Comparison of ENCODE assay signal across 31 cellular contexts in the genomic region with DNA sequence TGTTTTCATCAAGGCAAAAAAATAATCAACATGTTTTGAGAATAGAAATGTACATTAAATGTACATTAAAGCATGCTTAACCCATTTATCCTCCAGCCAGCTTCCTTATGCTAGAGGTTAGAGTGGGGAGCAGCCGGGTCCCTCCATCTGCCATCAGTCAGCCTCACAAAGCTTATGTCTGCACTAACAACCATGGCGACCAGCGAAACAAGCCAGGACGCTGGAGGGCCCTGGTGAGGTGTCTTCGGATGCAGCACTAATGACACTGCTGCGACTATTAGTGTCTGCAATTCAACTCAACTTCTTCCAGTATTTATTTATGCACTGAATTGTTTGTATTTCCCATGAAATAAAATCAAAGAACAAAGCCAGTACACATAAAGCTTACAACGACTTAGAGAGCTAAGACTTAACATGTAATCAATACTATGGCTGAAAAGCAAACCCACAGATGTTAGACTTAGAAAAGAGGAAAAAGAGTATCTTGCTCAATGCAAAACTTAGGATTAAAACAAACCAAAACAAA. TPM values are rescaled to one million over a fixed set of nuclear protein-coding genes. Genes with fewer than 3 reads are reported as not detected.
A peak's percentile ranks its signal among the peaks of the same experiment; 100 is the strongest.
DNase-seq lines count a peak whose midpoint lies in the region; ATAC-seq, FAIRE-seq and TF ChIP-seq lines count a peak whose summit lies in the region.
"Had no signal": no experiment of that assay in that cellular context is flagged by ENCODE, and none has a peak within 500 bp of the region (broad histone marks: within the 10 kb centered on the region; RNA-seq: fewer than 3 reads in every experiment).

No MANE protein-coding gene starts in this region.

- DNase-seq in D721Med (ENCODE audit: insufficient read length, low spot score): no peak
- DNase-seq in LNCaP clone FGC (ENCODE audit: low read depth): peak; percentile 11
- DNase-seq in dorsolateral prefrontal cortex: peak in 2 of 10 donors; percentile 34 to 49
- DNase-seq in neural crest cell (ENCODE audit: low read depth, low spot score): peak; percentile 24
- no peak for DNase-seq in stimulated activated naive CD8-positive, alpha-beta T cell treated with anti-CD3 and anti-CD28 coated beads, Interleukin-15, Interleukin-2, amounts not matched to agents 100 U/mL and 50 U/mL, for 24 hours
- no peak for DNase-seq in KG1 (lab: John Stamatoyannopoulos, UW)
- DNase-seq: activated CD4-positive, alpha-beta T cell treated with anti-CD3 and anti-CD28 coated beads, Interleukin-2, amount 50 U/mL, for 4 hours; activated T-cell treated with anti-CD3 and anti-CD28 coated beads, Interleukin-2, amount 50 U/mL, for 48 hours; caudate nucleus; COR-L47; DMS79 treated with DMSO at 0.1 percent for 48 hours; effector memory CD8-positive, alpha-beta T cell; GF-D8; left ventricle myocardium superior; NCI-H1092 treated with DMSO at 0.1 percent for 48 hours; NCI-H187 treated with DMSO at 0.1 percent for 48 hours; NCI-H345; PC-9; stimulated activated CD4-positive, alpha-beta T cell treated with anti-CD3 and anti-CD28 coated beads, Interleukin-12 subunit alpha, Interleukin-12 subunit beta, amount 100 ng/mL, for 4 hours; stimulated activated CD4-positive, alpha-beta T cell treated with anti-CD3 and anti-CD28 coated beads, Interleukin-4, amount 100 ng/mL, for 1 hour had no signal

- FAIRE-seq in D721Med (lab: Jason Lieb, UNC): peak; percentile 85
- FAIRE-seq: HTR-8/SVneo, islet of Langerhans had no signal

- peaks cover 47% of the 10 kb centered on the region for H3K4me1 Mint-ChIP-seq in neural crest cell

- intact Hi-C loops in dorsolateral prefrontal cortex (cut with DNase I): no loop called here

- ATAC-seq in stimulated activated naive CD8-positive, alpha-beta T cell treated with anti-CD3 and anti-CD28 coated beads, Interleukin-15, Interleukin-2, amounts not matched to agents 100 U/mL and 50 U/mL, for 24 hours: no peak
- ATAC-seq in HG02571 (IDR thresholded peaks at IDR 0.05; ENCODE audit: unreplicated experiment): no peak
- ATAC-seq: effector memory CD8-positive, alpha-beta T cell; left ventricle myocardium superior; sciatic nerve had no signal

- H3K27ac Mint-ChIP-seq in neural crest cell (ENCODE audit: unreplicated experiment): no peak overlapping the region
- H3K27ac Mint-ChIP-seq: type B pancreatic cell had no signal

- H3K27me3 Mint-ChIP-seq in neural crest cell (ENCODE audit: low read depth): no peaks in the 10 kb centered on the region
- H3K27me3 Mint-ChIP-seq: effector memory CD8-positive, alpha-beta T cell; type B pancreatic cell had no signal

- peak overlapping the region; percentile 4 to 99 (median 94) for H3K27ac ChIP-seq in dorsolateral prefrontal cortex
- H3K27ac ChIP-seq: ascending aorta, coronary artery, PC-9, prostate gland, SK-N-MC had no signal

- no peak for TF ChIP-seq CTCF in D721Med (IDR thresholded peaks at IDR 0.05; ENCODE audit: insufficient read depth, missing control alignments)
- no peak for TF ChIP-seq CTCF in LNCaP clone FGC (IDR thresholded peaks at IDR 0.05; ENCODE audit: control insufficient read depth, extremely low read depth, insufficient read depth)
- peak in 3 of 56 donors; percentile 8 to 16 (median 12) for TF ChIP-seq CTCF in dorsolateral prefrontal cortex (IDR thresholded peaks at IDR 0.05 in 54 of 56, conservative IDR thresholded peaks at IDR 0.05 in 2 of 56; ENCODE audit: low read depth in 1 of 56, partially characterized antibody in 56 of 56)
- no peak for TF ChIP-seq CTCF in neural crest cell (conservative IDR thresholded peaks at IDR 0.05)

- H3K4me3 ChIP-seq in LNCaP clone FGC (ENCODE audit: low read depth, low read length) (no peak overlapping the region), dorsolateral prefrontal cortex (peak overlapping the region in 1 of 59 donors; percentile 1)
- H3K4me3 ChIP-seq: ascending aorta, coronary artery, PC-9, prostate gland, SK-N-MC had no signal

- peak overlapping the region; percentile 67 for H3K4me3 Mint-ChIP-seq in neural crest cell
- H3K4me3 Mint-ChIP-seq: effector memory CD8-positive, alpha-beta T cell; T-helper 1 cell treated with Interleukin-12 subunit alpha and Interleukin-12 subunit beta and Interleukin-4 antibody, amounts not matched to agents 30 μg/mL and 1 μg/mL, for 36 hours; type B pancreatic cell had no signal

- peaks cover 7% of the 10 kb centered on the region for H3K36me3 Mint-ChIP-seq in neural crest cell (ENCODE audit: low read depth)

- H3K9me3 Mint-ChIP-seq in neural crest cell: no peaks in the 10 kb centered on the region
- H3K9me3 Mint-ChIP-seq: effector memory CD8-positive, alpha-beta T cell; T-helper 1 cell treated with Interleukin-12 subunit alpha and Interleukin-12 subunit beta and Interleukin-4 antibody, amounts not matched to agents 30 μg/mL and 1 μg/mL, for 36 hours; type B pancreatic cell had no signal

- no peaks in the 10 kb centered on the region for H3K27me3 ChIP-seq in dorsolateral prefrontal cortex
- H3K27me3 ChIP-seq: ascending aorta had no signal

RNA-seq across cellular contexts. Expression of a gene that starts 6.8 kb away (rescaled TPM):
- total RNA-seq in dorsolateral prefrontal cortex (1 to 10 TPM in 23 of 120 experiments, under 1 TPM in 60, not detected in 37; 0.32 to 1.8 (median 0.77) TPM), neural crest cell (not detected in 2 replicates)
- total RNA-seq: ascending aorta, left ventricle myocardium superior, MCF 10A, PC-9, prostate gland had no signal

RNA-seq across cellular contexts. Expression of a gene that starts 43.7 kb away (rescaled TPM):
- total RNA-seq in dorsolateral prefrontal cortex (10 to 100 TPM; 16.1 to 42.1 (median 25.9) TPM), neural crest cell (26.8 and 30.5 TPM in 2 replicates)

Comparison
In these comparisons a context has a peak if more than half of its experiments do, and no peak if none do; other contexts are left out.
1. DNase-seq: peak in LNCaP clone FGC (single experiment) and neural crest cell (single experiment); none in D721Med (single experiment), stimulated activated naive CD8-positive, alpha-beta T cell treated with anti-CD3 and anti-CD28 coated beads, Interleukin-15, Interleukin-2, amounts not matched to agents 100 U/mL and 50 U/mL, for 24 hours (single experiment) and KG1 (single experiment).